In the genomic region with DNA sequence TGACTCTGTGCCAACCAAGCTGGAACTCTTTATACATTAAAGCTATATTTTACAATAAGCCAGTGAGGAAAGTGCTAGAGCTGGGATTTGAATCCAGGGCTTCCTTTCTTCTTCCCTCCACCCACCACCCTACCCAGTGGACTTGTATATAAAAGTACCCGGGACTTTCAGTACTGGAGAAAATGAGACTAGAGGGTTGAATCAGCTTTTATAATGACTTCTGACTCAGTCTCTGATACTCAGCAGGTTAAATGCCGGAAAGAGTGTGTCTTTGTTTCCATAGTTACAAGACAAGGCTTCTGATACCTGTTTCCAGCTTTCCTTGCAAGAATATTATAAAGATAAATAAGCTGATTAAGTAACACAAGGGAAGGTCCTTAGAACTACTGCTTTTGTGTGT, we compare ENCODE assay signal across 18 cellular contexts.
DNase-seq lines count a peak whose midpoint lies in the region; ATAC-seq, FAIRE-seq and TF ChIP-seq lines count a peak whose summit lies in the region.
"Had no signal": no experiment of that assay in that cellular context is flagged by ENCODE, and none has a peak within 500 bp of the region (broad histone marks: within the 10 kb centered on the region; RNA-seq: fewer than 3 reads in every experiment).

No MANE protein-coding gene starts in this region.

- H3K27ac Mint-ChIP-seq in activated T-cell treated with anti-CD3 and anti-CD28 coated beads, Interleukin-2, amount 50 U/mL, for 24 hours = peak overlapping the region; percentile 40
- H3K27ac Mint-ChIP-seq: dendritic cell treated with granulocyte-macrophage colony-stimulating factor and Interleukin-4, amounts not matched to agents 40 ng/mL and 50 ng/mL, for 4 days; neural progenitor cell had no signal

- peaks cover 25% of the 10 kb centered on the region for H3K4me1 Mint-ChIP-seq in activated T-cell treated with anti-CD3 and anti-CD28 coated beads, Interleukin-2, amount 50 U/mL, for 24 hours (ENCODE audit: low read depth)

- FAIRE-seq in RCC 7860 (lab: Jason Lieb, UNC) = no peak
- FAIRE-seq: GM18507 had no signal

- no peaks in the 10 kb centered on the region for H3K27me3 Mint-ChIP-seq in activated T-cell treated with anti-CD3 and anti-CD28 coated beads, Interleukin-2, amount 50 U/mL, for 24 hours
- H3K27me3 Mint-ChIP-seq: dendritic cell treated with granulocyte-macrophage colony-stimulating factor and Interleukin-4, amounts not matched to agents 40 ng/mL and 50 ng/mL, for 4 days had no signal

- no peak for TF ChIP-seq CTCF in retinal pigment epithelial cell (conservative IDR thresholded peaks at IDR 0.05; ENCODE audit: low read depth, low read length)

- H3K4me1 ChIP-seq in aorta (ENCODE audit: control insufficient read depth in 1 of 2, insufficient read depth in 2 of 2, low read length in 2 of 2) = peaks cover 2 to 3% of the 10 kb centered on the region in 2 donors
- H3K4me1 ChIP-seq: neural progenitor cell had no signal

- H3K9me3 ChIP-seq in aorta (ENCODE audit: control insufficient read depth, low read length) = no peaks in the 10 kb centered on the region

- H3K9me3 Mint-ChIP-seq in activated T-cell treated with anti-CD3 and anti-CD28 coated beads, Interleukin-2, amount 50 U/mL, for 24 hours = no peaks in the 10 kb centered on the region
- H3K9me3 Mint-ChIP-seq: dendritic cell treated with granulocyte-macrophage colony-stimulating factor and Interleukin-4, amounts not matched to agents 40 ng/mL and 50 ng/mL, for 4 days; neural progenitor cell had no signal

- WGBS in aorta, 2 donors = 62 to 71% methylated on average over 2 of the region's 2 CpGs

- intact Hi-C loops in aorta (cut with DNase I) = loop anchor here (5.0 kb wide), 2 partner anchors 107 to 143 kb away; no protein-coding TSS in a partner anchor

- H3K27ac ChIP-seq in aorta (ENCODE audit: low read depth in 1 of 2, low read length in 2 of 2) = no peak overlapping the region
- H3K27ac ChIP-seq: neural progenitor cell had no signal

- no peaks in the 10 kb centered on the region for H3K36me3 Mint-ChIP-seq in activated T-cell treated with anti-CD3 and anti-CD28 coated beads, Interleukin-2, amount 50 U/mL, for 24 hours (ENCODE audit: low read depth)
- H3K36me3 Mint-ChIP-seq: neural progenitor cell had no signal

- no peaks in the 10 kb centered on the region for H3K36me3 ChIP-seq in aorta (ENCODE audit: control insufficient read depth in 1 of 2, insufficient read depth in 2 of 2, low read length in 1 of 2)
- H3K36me3 ChIP-seq: neural progenitor cell had no signal

- DNase-seq in activated T-cell treated with anti-CD3 and anti-CD28 coated beads, Interleukin-2, amount 50 U/mL, for 24 hours = no peak
- no peak for DNase-seq in activated T-cell treated with anti-CD3 and anti-CD28 coated beads, Interleukin-2, amount 50 U/mL, for 48 hours
- DNase-seq in RCC 7860 (ENCODE audit: low spot score) = peak; percentile 67
- DNase-seq in dermis blood vessel endothelial cell = peak; percentile 78
- peak; percentile 44 for DNase-seq in retinal pigment epithelial cell (ENCODE audit: low read depth)
- DNase-seq in NCI-H2196 treated with DMSO at 0.1 percent for 48 hours (lab: John Stamatoyannopoulos, UW; ENCODE audit: unreplicated experiment) = no peak
- no peak for DNase-seq in aorta
- DNase-seq: anterior cingulate cortex; GF-D8; NCI-H2107; NK-92 treated with Interleukin-12 subunit alpha and Interleukin-12 subunit beta, amount 100 ng/mL, for 24 hours; SIG-M5; stimulated activated naive CD4-positive, alpha-beta T cell had no signal

- no peak overlapping the region for H3K4me3 Mint-ChIP-seq in activated T-cell treated with anti-CD3 and anti-CD28 coated beads, Interleukin-2, amount 50 U/mL, for 24 hours
- H3K4me3 Mint-ChIP-seq: dendritic cell treated with granulocyte-macrophage colony-stimulating factor and Interleukin-4, amounts not matched to agents 40 ng/mL and 50 ng/mL, for 4 days; neural progenitor cell had no signal

- H3K4me3 ChIP-seq in retinal pigment epithelial cell (ENCODE audit: low read length) (no peak overlapping the region), aorta (ENCODE audit: low read length in 2 of 2) (no peak overlapping the region)
- H3K4me3 ChIP-seq: lung, neural progenitor cell had no signal

- ATAC-seq in HG03469 (IDR thresholded peaks at IDR 0.05; ENCODE audit: unreplicated experiment) (no peak), aorta (ENCODE audit: low FRiP score) (no peak)

- H3K27me3 ChIP-seq in aorta (ENCODE audit: control insufficient read depth in 1 of 2, insufficient read depth in 2 of 2, low read length in 1 of 2) = no peaks in the 10 kb centered on the region
- H3K27me3 ChIP-seq: neural progenitor cell had no signal

Comparison
In these comparisons a context has a peak if more than half of its experiments do, and no peak if none do; other contexts are left out.
1. DNase-seq: peak in RCC 7860 (single experiment), dermis blood vessel endothelial cell (single experiment) and retinal pigment epithelial cell (single experiment); none in activated T-cell treated with anti-CD3 and anti-CD28 coated beads, Interleukin-2, amount 50 U/mL, for 24 hours (single experiment), activated T-cell treated with anti-CD3 and anti-CD28 coated beads, Interleukin-2, amount 50 U/mL, for 48 hours (0 of 2), NCI-H2196 treated with DMSO at 0.1 percent for 48 hours (single experiment) and aorta (0 of 2).